In genomic region chr1:173427146-173428054, GRCh38 we compare ENCODE assay signal across 1 cellular context.
TF ChIP-seq lines count a peak whose summit lies in the region.

No MANE protein-coding gene starts in this region.

TF ChIP-seq in IMR-90, 13 proteins besides CTCF, POLR2A, EP300 and RAD21:
- TF ChIP-seq ELK1 (IDR thresholded peaks at IDR 0.05; ENCODE audit: borderline replicate concordance, low read depth, low read length) (no peak), CEBPB (IDR thresholded peaks at IDR 0.05; ENCODE audit: low read depth, low read length) (peak; percentile 56; the same call in 1 of the 2 replicates), MAZ (IDR thresholded peaks at IDR 0.05; ENCODE audit: borderline replicate concordance, low read depth, low read length) (no peak)
